24 cellular contexts compared by ENCODE assay signal in the genomic region with DNA sequence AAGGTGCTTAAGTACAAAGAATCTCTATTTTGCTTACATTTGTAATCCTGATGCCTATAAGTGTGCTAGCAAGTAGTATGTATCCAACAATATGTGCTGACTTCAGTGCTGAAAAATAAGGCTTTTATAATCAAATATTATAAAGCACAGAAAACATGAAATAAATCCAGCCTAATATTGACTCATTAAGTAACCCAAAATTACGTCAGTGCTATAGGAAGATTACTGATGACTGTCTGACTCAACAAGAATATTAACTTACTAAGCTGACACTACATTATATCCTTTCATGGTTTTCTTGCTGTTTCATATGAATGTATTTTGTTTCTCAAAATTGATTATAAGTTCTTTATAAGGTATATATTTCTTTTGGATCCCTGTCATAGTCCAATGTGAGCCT.
DNase-seq lines count a peak whose midpoint lies in the region; ATAC-seq, FAIRE-seq and TF ChIP-seq lines count a peak whose summit lies in the region.
"Had no signal": no experiment of that assay in that cellular context is flagged by ENCODE, and none has a peak within 500 bp of the region (broad histone marks: within the 10 kb centered on the region; RNA-seq: fewer than 3 reads in every experiment).

No MANE protein-coding gene starts in this region.

- H3K4me3 ChIP-seq in RWPE2 (ENCODE audit: severe bottlenecking) (no peak overlapping the region), epithelial cell of esophagus (ENCODE audit: low read length) (no peak overlapping the region)
- H3K4me3 ChIP-seq: A549, GM23248 had no signal

- ATAC-seq in RWPE2 (ENCODE audit: low read depth) (0 out of 3 replicates have a peak, but pooled peaks have one; percentile 33), GM18909 (IDR thresholded peaks at IDR 0.05; ENCODE audit: poor library complexity, unreplicated experiment) (no peak)
- ATAC-seq: A549 had no signal

- H3K9me3 ChIP-seq in RWPE2 (ENCODE audit: severe bottlenecking), result no peaks in the 10 kb centered on the region

- FAIRE-seq in H54 (lab: Jason Lieb, UNC), result no peak
- FAIRE-seq: A549, GM12891, GM18507, H1 had no signal

- peak; percentile 33 to 34 for DNase-seq in AML-193 (lab: John Stamatoyannopoulos, UW)
- DNase-seq in HCEC 1CT, result peak; percentile 64
- DNase-seq in RWPE2 (ENCODE audit: low spot score), result no peak
- DNase-seq in epithelial cell of esophagus (ENCODE audit: low read depth), result peak; percentile 46
- no peak for DNase-seq in H54 (ENCODE audit: insufficient read length, low spot score)
- no peak for DNase-seq in HUDEP-2 (lab: John Stamatoyannopoulos, UW; ENCODE audit: unreplicated experiment in 76 of 76)
- DNase-seq in globus pallidus (ENCODE audit: low spot score), result no peak
- DNase-seq: 8988T; ACHN; C1 segment of cervical spinal cord; Calu3; CD4-positive, alpha-beta memory T cell; COR-L47; DMS53; DMS79 treated with DMSO at 0.1 percent for 48 hours; GF-D8; GM23248; H9; HFFc6 had no signal

- no peaks in the 10 kb centered on the region for H3K27me3 ChIP-seq in RWPE2 (ENCODE audit: insufficient read depth, poor library complexity, severe bottlenecking)

- no peaks in the 10 kb centered on the region for H3K4me1 ChIP-seq in RWPE2 (ENCODE audit: insufficient read depth, poor library complexity, severe bottlenecking)
- H3K4me1 ChIP-seq: A549 had no signal

- TF ChIP-seq CTCF in RWPE2 (IDR thresholded peaks at IDR 0.05; ENCODE audit: poor library complexity, severe bottlenecking) (no peak), epithelial cell of esophagus (IDR thresholded peaks at IDR 0.05; ENCODE audit: insufficient read depth, low read depth, low read length, missing control alignments) (no peak)

- no peak for TF ChIP-seq POLR2A in H54 (IDR thresholded peaks at IDR 0.05; ENCODE audit: low read depth, low read length)

- no peak overlapping the region for H3K27ac ChIP-seq in RWPE2 (ENCODE audit: poor library complexity, severe bottlenecking)
- H3K27ac ChIP-seq: A549, GM23248 had no signal

- no peaks in the 10 kb centered on the region for H3K36me3 ChIP-seq in RWPE2 (ENCODE audit: low read depth)

Comparison
In these comparisons a context has a peak if more than half of its experiments do, and no peak if none do; other contexts are left out.
1. DNase-seq: peak in AML-193 (2 of 2), HCEC 1CT (single experiment) and epithelial cell of esophagus (single experiment); none in RWPE2 (single experiment), H54 (single experiment), HUDEP-2 (0 of 76) and globus pallidus (single experiment).